Comparison of ENCODE assay signal across 9 cellular contexts in genomic region chr4:69830529-69831269, GRCh38. TPM values are rescaled to one million over a fixed set of nuclear protein-coding genes. Genes with fewer than 3 reads are reported as not detected.
DNase-seq lines count a peak whose midpoint lies in the region; ATAC-seq and TF ChIP-seq lines count a peak whose summit lies in the region.
"Had no signal": no experiment of that assay in that cellular context is flagged by ENCODE, and none has a peak within 500 bp of the region (broad histone marks: within the 10 kb centered on the region; RNA-seq: fewer than 3 reads in every experiment).

No MANE protein-coding gene starts in this region.

- no peaks in the 10 kb centered on the region for H3K9me3 Mint-ChIP-seq in MCF 10A (ENCODE audit: unreplicated experiment)
- H3K9me3 Mint-ChIP-seq in endothelial cell (ENCODE audit: unreplicated experiment): no peaks in the 10 kb centered on the region

- POLR2A ChIA-PET in MCF 10A (lab: Yijun Ruan, JAX): interaction anchor here (0.6 to 2.3 kb wide), 2 partner anchors 27 to 123 kb away, joined by 3 to 5 read pairs; no protein-coding TSS in a partner anchor

- no peaks in the 10 kb centered on the region for H3K27me3 ChIP-seq in breast epithelium

- DNase-seq in MCF 10A (ENCODE audit: unreplicated experiment) (peak; percentile 26), breast epithelium (ENCODE audit: low spot score in 2 of 2) (no peak), NCI-H2081 (lab: John Stamatoyannopoulos, UW) (peak; percentile 31 to 54), smooth muscle cell of the brain vasculature (ENCODE audit: low read depth, low spot score) (peak; percentile 59), endothelial cell (ENCODE audit: low spot score) (no peak), cerebellum (ENCODE audit: low spot score) (no peak)
- no peak for DNase-seq in activated naive CD4-positive, alpha-beta T cell (lab: John Stamatoyannopoulos, UW)

- BruUV-seq in MCF 10A (replicated peaks; lab: Mats Ljungman, UMichigan): no TSS peak

- H3K4me1 Mint-ChIP-seq in MCF 10A (ENCODE audit: insufficient read depth, unreplicated experiment): peaks cover 11% of the 10 kb centered on the region
- peaks cover 6% of the 10 kb centered on the region for H3K4me1 Mint-ChIP-seq in endothelial cell (ENCODE audit: unreplicated experiment)

- H3K9me3 ChIP-seq in breast epithelium: no peaks in the 10 kb centered on the region
- H3K9me3 ChIP-seq: SJSA1 had no signal

- peaks cover 0 to 2% of the 10 kb centered on the region in 2 donors for H3K4me1 ChIP-seq in breast epithelium
- H3K4me1 ChIP-seq: SJSA1 had no signal

- CTCF ChIA-PET in MCF 10A (lab: Yijun Ruan, JAX): interaction anchor here (0.6 to 1.4 kb wide), 11 partner anchors 9 to 1055 kb away, joined by 3 to 5 read pairs (median 3); no protein-coding TSS in a partner anchor

- no peak overlapping the region for H3K27ac ChIP-seq in breast epithelium
- H3K27ac ChIP-seq: SJSA1 had no signal

- no peaks in the 10 kb centered on the region for H3K27me3 Mint-ChIP-seq in MCF 10A (ENCODE audit: insufficient read depth, unreplicated experiment)
- peaks cover 4% of the 10 kb centered on the region for H3K27me3 Mint-ChIP-seq in endothelial cell (ENCODE audit: unreplicated experiment)

- H3K36me3 Mint-ChIP-seq in MCF 10A (ENCODE audit: insufficient read depth, unreplicated experiment) (no peaks in the 10 kb centered on the region), endothelial cell (ENCODE audit: low read depth, unreplicated experiment) (no peaks in the 10 kb centered on the region)

- H3K4me3 ChIP-seq in breast epithelium: no peak overlapping the region
- H3K4me3 ChIP-seq: SJSA1 had no signal

- peak overlapping the region; percentile 26 for H3K27ac Mint-ChIP-seq in MCF 10A (ENCODE audit: low read depth, unreplicated experiment)
- no peak overlapping the region for H3K27ac Mint-ChIP-seq in endothelial cell (ENCODE audit: unreplicated experiment)

- H3K4me3 Mint-ChIP-seq in MCF 10A (ENCODE audit: unreplicated experiment) (no peak overlapping the region), endothelial cell (ENCODE audit: unreplicated experiment) (no peak overlapping the region)

- TF ChIP-seq POLR2A in breast epithelium (IDR thresholded peaks at IDR 0.05): no peak

- no peaks in the 10 kb centered on the region for H3K36me3 ChIP-seq in breast epithelium
- H3K36me3 ChIP-seq: SJSA1 had no signal

- TF ChIP-seq CTCF in MCF 10A (IDR thresholded peaks at IDR 0.05; ENCODE audit: unreplicated experiment) (no peak), breast epithelium (IDR thresholded peaks at IDR 0.05) (no peak), endothelial cell (IDR thresholded peaks at IDR 0.05; ENCODE audit: unreplicated experiment) (no peak)

- intact Hi-C loops in MCF 10A (cut with micrococcal nuclease): no loop called here
- intact Hi-C loops in breast epithelium (cut with DNase I; ENCODE audit: low total_unique reads): no loop called here

- peak; percentile 69 for ATAC-seq in esophagus mucosa

RNA-seq across cellular contexts. Expression of gene SULT1E1, which starts 29.2 kb away (rescaled TPM):
- total RNA-seq in MCF 10A (2022): 2.8 and 6.5 TPM in 2 replicates
- total RNA-seq in breast epithelium: under 1 TPM in 2 of 3 donors, not detected in 1; 0.59 to 0.66 TPM
- total RNA-seq in esophagus mucosa: 0.52 TPM
- not detected for total RNA-seq in endothelial cell (ENCODE audit: unreplicated experiment)
- total RNA-seq in cerebellum: 18.1 TPM
- total RNA-seq: SJSA1 had no signal

Comparison
In these comparisons a context has a peak if more than half of its experiments do, and no peak if none do; other contexts are left out.
1. DNase-seq: peak in MCF 10A (single experiment), NCI-H2081 (2 of 2) and smooth muscle cell of the brain vasculature (single experiment); none in breast epithelium (0 of 2), endothelial cell (single experiment), activated naive CD4-positive, alpha-beta T cell (0 of 4) and cerebellum (single experiment).